29 cellular contexts compared by ENCODE assay signal in genomic region chr13:63139277-63139676, GRCh38.
"Had no signal": no experiment of that assay in that cellular context is flagged by ENCODE, and none has a peak within 500 bp of the region (broad histone marks: within the 10 kb centered on the region; RNA-seq: fewer than 3 reads in every experiment).

No MANE protein-coding gene starts in this region.

- H3K27ac ChIP-seq: WERI-Rb-1 had no signal

- H3K36me3 ChIP-seq: WERI-Rb-1 had no signal

- DNase-seq: activated B cell treated with CpG ODN at 0.5 μM for 24 hours; activated CD4-positive, alpha-beta T cell treated with anti-CD3 and anti-CD28 coated beads for 48 hours; activated CD4-positive, alpha-beta T cell treated with anti-CD3 and anti-CD28 coated beads, Interleukin-2, amount 50 U/mL, for 1 hour; activated CD4-positive, alpha-beta T cell treated with anti-CD3 and anti-CD28 coated beads, Interleukin-2, amount 50 U/mL, for 48 hours; activated CD8-positive, alpha-beta memory T cell treated with anti-CD3 and anti-CD28 coated beads for 24 hours; activated CD8-positive, alpha-beta T cell treated with anti-CD3 and anti-CD28 coated beads for 36 hours; activated effector memory CD4-positive, alpha-beta T cell treated with Interleukin-2 at 50 U/mL for 16 hours; activated gamma-delta T cell treated with Interleukin-2 at 50 U/mL for 16 hours; activated naive CD4-positive, alpha-beta T cell treated with anti-CD3 and anti-CD28 coated beads, Interleukin-2, amount 50 U/mL, for 16 hours; activated naive CD4-positive, alpha-beta T cell treated with Interleukin-2 at 50 U/mL for 16 hours; activated T-cell treated with anti-CD3 and anti-CD28 coated beads, Interleukin-2, amount 50 U/mL, for 24 hours; amniotic stem cell; anterior cingulate cortex; caudate nucleus; cortex of kidney; dermis blood vessel endothelial cell; effector CD4-positive, alpha-beta T cell; effector memory CD8-positive, alpha-beta T cell; foreskin fibroblast; head of caudate nucleus; T-helper 1 cell; T-helper 17 cell; T1000; WERI-Rb-1 had no signal

- FAIRE-seq: astrocyte, colon had no signal

- ATAC-seq: activated CD4-positive, CD25-positive, alpha-beta regulatory T cell treated with anti-CD3 and anti-CD28 coated beads, Interleukin-2, amount 50 U/mL, for 24 hours; activated CD8-positive, alpha-beta T cell treated with anti-CD3 and anti-CD28 coated beads for 36 hours; activated T-helper 17 cell treated with anti-CD3 and anti-CD28 coated beads, Interleukin-2, amount 50 U/mL, for 72 hours; effector memory CD8-positive, alpha-beta T cell; esophagus mucosa; T-helper 17 cell had no signal
